Comparison of ENCODE assay signal across 1 cellular context in genomic region chr4:52651993-52652672, GRCh38.
TF ChIP-seq lines count a peak whose summit lies in the region.

No MANE protein-coding gene starts in this region.

TF ChIP-seq in WTC11, 78 proteins besides CTCF, POLR2A, EP300 and RAD21 (continued from another document):
- no peak for TF ChIP-seq ERG (CRISPR knock-in tag; IDR thresholded peaks at IDR 0.05)
- TF ChIP-seq AR (CRISPR knock-in tag; IDR thresholded peaks at IDR 0.05) = no peak
- TF ChIP-seq RELA (CRISPR knock-in tag; IDR thresholded peaks at IDR 0.05; ENCODE audit: borderline replicate concordance) = no peak
- no peak for TF ChIP-seq ZNF263 (CRISPR knock-in tag; IDR thresholded peaks at IDR 0.05; ENCODE audit: low read depth)
- no peak for TF ChIP-seq E2F4 (CRISPR knock-in tag; IDR thresholded peaks at IDR 0.05; ENCODE audit: borderline replicate concordance, low read depth)
- no peak for TF ChIP-seq JAZF1 (CRISPR knock-in tag; IDR thresholded peaks at IDR 0.05)
TF ChIP-seq in WTC11: peak in this region for 0.
